19 cellular contexts compared by ENCODE assay signal in the genomic region with DNA sequence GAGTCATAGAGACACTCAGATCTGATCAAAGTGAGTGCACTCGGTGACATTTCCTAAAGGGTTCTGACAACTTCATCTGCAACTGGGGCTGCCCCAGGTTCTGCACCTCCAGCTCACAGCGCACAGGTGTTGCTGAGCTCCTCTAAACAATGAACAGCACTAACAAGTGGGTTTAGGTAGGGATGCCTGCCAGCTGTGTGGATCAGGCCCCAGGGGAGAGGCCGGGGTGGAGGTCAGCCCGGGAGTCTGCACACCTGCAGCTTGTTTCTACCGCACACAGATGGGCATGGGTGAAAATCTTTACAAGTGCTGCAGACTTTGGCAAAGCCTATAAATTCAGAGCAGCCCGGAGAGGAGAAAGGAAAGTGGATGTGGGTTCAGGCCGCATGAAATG. TPM values are rescaled to one million over a fixed set of nuclear protein-coding genes. Genes with fewer than 3 reads are reported as not detected.
"Had no signal": no experiment of that assay in that cellular context is flagged by ENCODE, and none has a peak within 500 bp of the region (broad histone marks: within the 10 kb centered on the region; RNA-seq: fewer than 3 reads in every experiment).

No MANE protein-coding gene starts in this region.

- ATAC-seq: activated CD4-positive, alpha-beta T cell treated with anti-CD3 and anti-CD28 coated beads for 36 hours; activated T-cell treated with anti-CD3 and anti-CD28 coated beads, Interleukin-2, amount 50 U/mL, for 4 hours; gastroesophageal sphincter; heart right ventricle; left lobe of liver; upper lobe of right lung had no signal

- H3K36me3 ChIP-seq: adrenal gland, gastroesophageal sphincter, heart right ventricle, sigmoid colon, stomach, thoracic aorta, upper lobe of right lung had no signal

- DNase-seq: activated CD4-positive, alpha-beta memory T cell treated with anti-CD3 and anti-CD28 coated beads, Interleukin-2, amount 10 ng/mL, durations not matched to agents 7 days and 5 days; activated CD4-positive, alpha-beta T cell treated with anti-CD3 and anti-CD28 coated beads for 36 hours; activated effector memory CD4-positive, alpha-beta T cell treated with Interleukin-2 at 50 U/mL for 16 hours; activated T-cell treated with anti-CD3 and anti-CD28 coated beads, Interleukin-2, amount 50 U/mL, for 4 hours; heart right ventricle; mammary epithelial cell; sigmoid colon; stimulated activated CD4-positive, alpha-beta T cell treated with anti-CD3 and anti-CD28 coated beads, Interleukin-1b, Interleukin-23, amount 100 ng/mL, for 48 hours; stomach; upper lobe of right lung had no signal

- H3K9me3 ChIP-seq: adrenal gland, gastroesophageal sphincter, heart right ventricle, sigmoid colon, stomach, thoracic aorta, upper lobe of right lung had no signal

- H3K4me1 ChIP-seq: adrenal gland, gastroesophageal sphincter, heart right ventricle, sigmoid colon, stomach, upper lobe of right lung had no signal

- H3K27me3 ChIP-seq: adrenal gland, gastroesophageal sphincter, heart right ventricle, sigmoid colon, stomach, upper lobe of right lung had no signal

- H3K27ac ChIP-seq: adrenal gland, gastroesophageal sphincter, heart right ventricle, sigmoid colon, stomach, thoracic aorta, upper lobe of right lung had no signal

- FAIRE-seq: colon, endometrium, keratinocyte had no signal

- H3K4me3 ChIP-seq: adrenal gland, gastroesophageal sphincter, heart right ventricle, sigmoid colon, stomach, thoracic aorta, upper lobe of right lung had no signal

RNA-seq across cellular contexts. Expression of gene FBXW12, which starts 0.4 kb away (rescaled TPM):
- total RNA-seq: activated CD4-positive, alpha-beta memory T cell treated with anti-CD3 and anti-CD28 coated beads, Interleukin-2, amount 10 ng/mL, durations not matched to agents 7 days and 5 days; activated T-cell treated with anti-CD3 and anti-CD28 coated beads, Interleukin-2, amount 50 U/mL, for 4 hours; adrenal gland; gastroesophageal sphincter; left lobe of liver; mammary epithelial cell; osteocyte; sigmoid colon; stomach; thoracic aorta; upper lobe of right lung had no signal
- polyA plus RNA-seq: keratinocyte, mammary epithelial cell, sigmoid colon, stomach had no signal

RNA-seq across cellular contexts. Expression of gene SPINK8, which starts 38.9 kb away (rescaled TPM):
- total RNA-seq: activated CD4-positive, alpha-beta memory T cell treated with anti-CD3 and anti-CD28 coated beads, Interleukin-2, amount 10 ng/mL, durations not matched to agents 7 days and 5 days; activated CD4-positive, alpha-beta T cell treated with anti-CD3 and anti-CD28 coated beads for 36 hours; activated T-cell treated with anti-CD3 and anti-CD28 coated beads, Interleukin-2, amount 50 U/mL, for 4 hours; adrenal gland; gastroesophageal sphincter; heart right ventricle; left lobe of liver; mammary epithelial cell; neural crest cell; osteocyte; sigmoid colon; stomach; thoracic aorta; upper lobe of right lung had no signal
- polyA plus RNA-seq: adrenal gland, heart right ventricle, keratinocyte, mammary epithelial cell, sigmoid colon, stomach had no signal
